8 cellular contexts compared by ENCODE assay signal in genomic region chr22:41301085-41302015, GRCh38. TPM values are rescaled to one million over a fixed set of nuclear protein-coding genes. Genes with fewer than 3 reads are reported as not detected.
A peak's percentile ranks its signal among the peaks of the same experiment; 100 is the strongest.
DNase-seq lines count a peak whose midpoint lies in the region; ATAC-seq and TF ChIP-seq lines count a peak whose summit lies in the region.

A gene with protein sequence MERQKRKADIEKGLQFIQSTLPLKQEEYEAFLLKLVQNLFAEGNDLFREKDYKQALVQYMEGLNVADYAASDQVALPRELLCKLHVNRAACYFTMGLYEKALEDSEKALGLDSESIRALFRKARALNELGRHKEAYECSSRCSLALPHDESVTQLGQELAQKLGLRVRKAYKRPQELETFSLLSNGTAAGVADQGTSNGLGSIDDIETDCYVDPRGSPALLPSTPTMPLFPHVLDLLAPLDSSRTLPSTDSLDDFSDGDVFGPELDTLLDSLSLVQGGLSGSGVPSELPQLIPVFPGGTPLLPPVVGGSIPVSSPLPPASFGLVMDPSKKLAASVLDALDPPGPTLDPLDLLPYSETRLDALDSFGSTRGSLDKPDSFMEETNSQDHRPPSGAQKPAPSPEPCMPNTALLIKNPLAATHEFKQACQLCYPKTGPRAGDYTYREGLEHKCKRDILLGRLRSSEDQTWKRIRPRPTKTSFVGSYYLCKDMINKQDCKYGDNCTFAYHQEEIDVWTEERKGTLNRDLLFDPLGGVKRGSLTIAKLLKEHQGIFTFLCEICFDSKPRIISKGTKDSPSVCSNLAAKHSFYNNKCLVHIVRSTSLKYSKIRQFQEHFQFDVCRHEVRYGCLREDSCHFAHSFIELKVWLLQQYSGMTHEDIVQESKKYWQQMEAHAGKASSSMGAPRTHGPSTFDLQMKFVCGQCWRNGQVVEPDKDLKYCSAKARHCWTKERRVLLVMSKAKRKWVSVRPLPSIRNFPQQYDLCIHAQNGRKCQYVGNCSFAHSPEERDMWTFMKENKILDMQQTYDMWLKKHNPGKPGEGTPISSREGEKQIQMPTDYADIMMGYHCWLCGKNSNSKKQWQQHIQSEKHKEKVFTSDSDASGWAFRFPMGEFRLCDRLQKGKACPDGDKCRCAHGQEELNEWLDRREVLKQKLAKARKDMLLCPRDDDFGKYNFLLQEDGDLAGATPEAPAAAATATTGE (plus strand): TSS chr22:41301525. CDS start chr22:41320661, 19,136 bp downstream.

- no peaks in the 10 kb centered on the region for H3K27me3 Mint-ChIP-seq in activated CD4-positive, alpha-beta T cell treated with anti-CD3 and anti-CD28 coated beads for 36 hours

- DNase-seq in AG10803 (ENCODE audit: low read depth) (peak; percentile 74), NCI-H446 (lab: John Stamatoyannopoulos, UW) (peak; percentile 34 to 73), choroid plexus epithelial cell (ENCODE audit: low read depth) (peak; percentile 86)
- DNase-seq in activated CD4-positive, alpha-beta T cell treated with anti-CD3 and anti-CD28 coated beads for 36 hours, result peak; percentile 92
- peak; percentile 79 to 80 for DNase-seq in stimulated activated CD4-positive, alpha-beta T cell treated with anti-CD3 and anti-CD28 coated beads, Interleukin-1b, Interleukin-23, amount 100 ng/mL, for 4 hours (ENCODE audit: low read depth in 2 of 2)

- in situ Hi-C loops in GM18951 (cut with MboI; ENCODE audit: low sequenced_read_pairs, unreplicated experiment), result no loop called here

- H3K27ac Mint-ChIP-seq in activated CD4-positive, alpha-beta T cell treated with anti-CD3 and anti-CD28 coated beads for 36 hours, result peak within 1 kb of the TSS; percentile 76

- H3K9me3 Mint-ChIP-seq in activated CD4-positive, alpha-beta T cell treated with anti-CD3 and anti-CD28 coated beads for 36 hours (ENCODE audit: low read depth), result no peaks in the 10 kb centered on the region

- H3K27me3 ChIP-seq in layer of hippocampus (ENCODE audit: control insufficient read depth, insufficient read depth, low read length), result no peaks in the 10 kb centered on the region

- peak; percentile 84 for TF ChIP-seq POLR2A in GM18951 (IDR thresholded peaks at IDR 0.05; ENCODE audit: extremely low read depth, insufficient read depth, insufficient read length)

- peak within 1 kb of the TSS; percentile 62 for H3K27ac ChIP-seq in layer of hippocampus (ENCODE audit: low read depth, low read length)

- peak within 1 kb of the TSS; percentile 74 for H3K4me3 Mint-ChIP-seq in activated CD4-positive, alpha-beta T cell treated with anti-CD3 and anti-CD28 coated beads for 36 hours

- intact Hi-C loops in activated CD4-positive, alpha-beta T cell treated with anti-CD3 and anti-CD28 coated beads for 36 hours (cut with DNase I, micrococcal nuclease), result loop anchor here (1.0 to 5.0 kb wide), 9 partner anchors 15 to 350 kb away; partner anchors contain the start of genes RANGAP1 (in 2 of the 2), ACO2 (in 1 of the 2), DESI1 (in 1 of the 2) and PHF5A (in 1 of the 2)

- CTCF ChIA-PET in activated CD4-positive, alpha-beta T cell treated with anti-CD3 and anti-CD28 coated beads for 36 hours (lab: Charles Lee), result interaction anchor here (0.7 to 2.0 kb wide), 5 partner anchors 14 to 379 kb away, joined by 3 to 15 read pairs (median 3); partner anchors contain the start of gene RANGAP1

- H3K4me1 Mint-ChIP-seq in activated CD4-positive, alpha-beta T cell treated with anti-CD3 and anti-CD28 coated beads for 36 hours, result peaks cover 31% of the 10 kb centered on the region

- peak; percentile 86 for ATAC-seq in HG03175 (IDR thresholded peaks at IDR 0.05; ENCODE audit: unreplicated experiment)
- ATAC-seq in activated CD4-positive, alpha-beta T cell treated with anti-CD3 and anti-CD28 coated beads for 36 hours, result peak; percentile 96

- H3K4me3 ChIP-seq in AG10803 (ENCODE audit: low read length) (peak within 1 kb of the TSS; percentile 76), choroid plexus epithelial cell (ENCODE audit: low read depth, low read length) (peak within 1 kb of the TSS; percentile 79)

- H3K36me3 Mint-ChIP-seq in activated CD4-positive, alpha-beta T cell treated with anti-CD3 and anti-CD28 coated beads for 36 hours (ENCODE audit: low read depth), result peaks cover 9% of the 10 kb centered on the region

- TF ChIP-seq CTCF in AG10803 (conservative IDR thresholded peaks at IDR 0.05; ENCODE audit: low read length) (peak; percentile 60), choroid plexus epithelial cell (conservative IDR thresholded peaks at IDR 0.05; ENCODE audit: low read depth, low read length) (peak; percentile 71)

- POLR2A ChIA-PET in activated CD4-positive, alpha-beta T cell treated with anti-CD3 and anti-CD28 coated beads for 36 hours (lab: Charles Lee), result interaction anchor here (0.5 to 1.3 kb wide), 6 partner anchors 9 to 167 kb away, joined by 3 to 20 read pairs (median 4); partner anchors contain the start of genes ACO2, PHF5A and RANGAP1

RNA-seq across cellular contexts. Expression of the gene that starts here (rescaled TPM):
- 10 to 100 TPM; 41.7 to 43.4 TPM for total RNA-seq in activated CD4-positive, alpha-beta T cell treated with anti-CD3 and anti-CD28 coated beads for 36 hours

Comparison
In these comparisons a context has a peak if more than half of its experiments do, and no peak if none do; other contexts are left out.
1. Peak in every context shown above with its lines: DNase-seq, ATAC-seq, H3K4me3 ChIP-seq and H3K27ac ChIP-seq.